17 cellular contexts compared by ENCODE assay signal in the genomic region with DNA sequence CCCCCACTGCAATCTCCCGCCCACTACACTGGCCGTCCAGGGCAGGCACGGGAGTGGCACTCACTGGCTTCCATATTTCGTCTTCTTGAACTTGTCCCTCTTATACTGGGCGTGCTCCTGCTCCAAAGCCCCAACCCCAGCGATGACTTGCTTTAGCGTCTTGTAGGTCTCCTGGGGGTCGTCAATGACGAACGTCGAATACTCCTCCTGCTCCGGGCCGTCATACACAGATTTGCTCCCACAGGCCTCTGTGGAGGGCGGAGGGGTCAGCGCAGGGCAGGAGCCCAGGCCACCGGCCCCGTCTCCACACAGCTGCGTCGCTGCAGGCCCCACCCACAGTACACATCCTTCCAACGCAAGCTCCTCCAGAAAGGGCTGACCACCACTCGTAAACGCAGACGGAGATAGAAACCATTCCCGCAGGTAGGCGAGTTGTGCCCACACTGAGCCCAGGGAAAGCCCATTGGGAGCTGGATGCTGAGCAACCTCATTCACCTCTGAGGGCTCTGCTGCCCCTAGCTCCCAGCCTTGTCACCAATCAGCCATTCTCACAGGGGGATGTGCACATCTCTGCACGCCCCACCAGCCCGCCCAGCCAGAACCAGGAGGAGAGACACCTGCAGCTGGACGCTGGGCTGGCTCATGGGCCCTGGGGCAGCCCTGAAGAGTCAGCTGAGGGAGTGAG. TPM values are rescaled to one million over a fixed set of nuclear protein-coding genes. Genes with fewer than 3 reads are reported as not detected.
DNase-seq lines count a peak whose midpoint lies in the region; ATAC-seq and TF ChIP-seq lines count a peak whose summit lies in the region.
"Had no signal": no experiment of that assay in that cellular context is flagged by ENCODE, and none has a peak within 500 bp of the region (broad histone marks: within the 10 kb centered on the region; RNA-seq: fewer than 3 reads in every experiment).

No MANE protein-coding gene starts in this region.

- TF ChIP-seq EP300 in upper lobe of left lung (IDR thresholded peaks at IDR 0.05), result no peak

- peaks cover 2 to 3% of the 10 kb centered on the region in 2 donors for H3K9me3 Mint-ChIP-seq in natural killer cell
- H3K9me3 Mint-ChIP-seq: activated CD4-positive, alpha-beta T cell treated with anti-CD3 and anti-CD28 coated beads, Interleukin-2, amount 10 ng/mL, durations not matched to agents 7 days and 5 days; CD8-positive, alpha-beta T cell; effector memory CD8-positive, alpha-beta T cell; H9 had no signal

- peak in 1 of 3 donors; percentile 12 for ATAC-seq in natural killer cell
- ATAC-seq in upper lobe of left lung (ENCODE audit: low FRiP score in 2 of 2), result peak in 1 of 2 donors; percentile 5
- ATAC-seq in GM21367 (IDR thresholded peaks at IDR 0.05; ENCODE audit: unreplicated experiment), result no peak
- ATAC-seq: CD8-positive, alpha-beta T cell; effector memory CD8-positive, alpha-beta T cell had no signal

- H3K27me3 Mint-ChIP-seq in natural killer cell (ENCODE audit: low read depth in 2 of 2), result no peaks in the 10 kb centered on the region
- H3K27me3 Mint-ChIP-seq: activated CD4-positive, alpha-beta T cell treated with anti-CD3 and anti-CD28 coated beads, Interleukin-2, amount 10 ng/mL, durations not matched to agents 7 days and 5 days; effector memory CD8-positive, alpha-beta T cell had no signal

- 84 to 87% methylated on average over 17 to 28 of the region's 28 CpGs for WGBS in upper lobe of left lung, 2 donors

- H3K27ac Mint-ChIP-seq in natural killer cell, result peak overlapping the region; percentile 38 to 48
- H3K27ac Mint-ChIP-seq: activated CD4-positive, alpha-beta T cell treated with anti-CD3 and anti-CD28 coated beads, Interleukin-2, amount 10 ng/mL, durations not matched to agents 7 days and 5 days; CD8-positive, alpha-beta T cell had no signal

- peak overlapping the region in 1 of 2 donors; percentile 12 for H3K9ac ChIP-seq in colonic mucosa (ENCODE audit: low read depth in 2 of 2, low read length in 2 of 2)

- DNase-seq in activated effector memory CD4-positive, alpha-beta T cell treated with anti-CD3 and anti-CD28 coated beads, Interleukin-2, amount 50 U/mL, for 16 hours, result peak; percentile 59
- DNase-seq in activated effector memory CD4-positive, alpha-beta T cell treated with Interleukin-2 at 50 U/mL for 16 hours, result no peak
- DNase-seq in colonic mucosa, result no peak
- no peak for DNase-seq in natural killer cell
- DNase-seq in upper lobe of left lung, result peak in 1 of 2 donors; percentile 66
- no peak for DNase-seq in ascending aorta (ENCODE audit: low spot score in 2 of 2)
- no peak for DNase-seq in stimulated activated naive CD4-positive, alpha-beta T cell (lab: John Stamatoyannopoulos, UW)
- DNase-seq: activated CD4-positive, alpha-beta T cell treated with anti-CD3 and anti-CD28 coated beads, Interleukin-2, amount 10 ng/mL, durations not matched to agents 7 days and 5 days; effector memory CD8-positive, alpha-beta T cell; H9; Kasumi-1; NCI-H526; occipital lobe; trophoblast cell had no signal

- TF ChIP-seq CTCF in colonic mucosa (IDR thresholded peaks at IDR 0.05) (no peak), natural killer cell (IDR thresholded peaks at IDR 0.05) (no peak), upper lobe of left lung (IDR thresholded peaks at IDR 0.05) (no peak), ascending aorta (IDR thresholded peaks at IDR 0.05) (no peak)

- H3K4me3 ChIP-seq in colonic mucosa, result no peak overlapping the region
- no peak overlapping the region for H3K4me3 ChIP-seq in upper lobe of left lung
- H3K4me3 ChIP-seq in ascending aorta, result no peak overlapping the region
- H3K4me3 ChIP-seq: skin epidermis had no signal

- peaks cover 7% of the 10 kb centered on the region for H3K36me3 Mint-ChIP-seq in natural killer cell

- intact Hi-C loops in colonic mucosa (cut with DNase I) (no loop called here), natural killer cell (cut with micrococcal nuclease) (no loop called here), ascending aorta (cut with DNase I) (no loop called here)

- H3K36me3 ChIP-seq in colonic mucosa (no peaks in the 10 kb centered on the region), upper lobe of left lung (peaks cover 0 to 52% (median 20%) of the 10 kb centered on the region in 4 donors), ascending aorta (peaks cover 35 to 45% of the 10 kb centered on the region in 2 donors)

- no peaks in the 10 kb centered on the region for H3K4me1 ChIP-seq in colonic mucosa
- peaks cover under 1 to 9% (median 9%) of the 10 kb centered on the region in 4 donors for H3K4me1 ChIP-seq in upper lobe of left lung
- H3K4me1 ChIP-seq in ascending aorta, result peaks cover 6 to 8% of the 10 kb centered on the region in 2 donors

- no peak for TF ChIP-seq POLR2A in upper lobe of left lung (IDR thresholded peaks at IDR 0.05)

- H3K4me3 Mint-ChIP-seq in natural killer cell, result no peak overlapping the region
- H3K4me3 Mint-ChIP-seq: activated CD4-positive, alpha-beta T cell treated with anti-CD3 and anti-CD28 coated beads, Interleukin-2, amount 10 ng/mL, durations not matched to agents 7 days and 5 days; CD8-positive, alpha-beta T cell; H9 had no signal

- H3K9me3 ChIP-seq in colonic mucosa (no peaks in the 10 kb centered on the region), upper lobe of left lung (no peaks in the 10 kb centered on the region), ascending aorta (no peaks in the 10 kb centered on the region)

- H3K27me3 ChIP-seq in colonic mucosa, result no peaks in the 10 kb centered on the region
- no peaks in the 10 kb centered on the region for H3K27me3 ChIP-seq in upper lobe of left lung
- H3K27me3 ChIP-seq in ascending aorta, result no peaks in the 10 kb centered on the region

- peaks cover 5 to 12% of the 10 kb centered on the region in 2 donors for H3K4me1 Mint-ChIP-seq in natural killer cell

- H3K27ac ChIP-seq in colonic mucosa (peak overlapping the region; percentile 40), upper lobe of left lung (peak overlapping the region in 3 of 4 donors; percentile 23 to 80 (median 65)), ascending aorta (no peak overlapping the region)

RNA-seq across cellular contexts. Expression of a gene that starts 7.9 kb away (rescaled TPM):
- total RNA-seq in colonic mucosa, result under 1 TPM; 0.24 to 0.44 TPM
- 10 to 100 TPM; 21.1 to 23.9 (median 23.5) TPM for total RNA-seq in natural killer cell
- 10 to 100 TPM in 5 of 6 donors, 1 to 10 TPM in 1; 5.5 to 44.0 (median 14.7) TPM for total RNA-seq in upper lobe of left lung
- 4.8 TPM for total RNA-seq in ascending aorta

Comparison
In these comparisons a context has a peak if more than half of its experiments do, and no peak if none do; other contexts are left out.
1. H3K27ac ChIP-seq: peak in colonic mucosa (single experiment) and upper lobe of left lung (3 of 4); none in ascending aorta (0 of 2).